ENCODE assay signal across 10 cellular contexts in genomic region chr17:4500188-4500565, GRCh38. TPM values are rescaled to one million over a fixed set of nuclear protein-coding genes. Genes with fewer than 3 reads are reported as not detected.
A peak's percentile ranks its signal among the peaks of the same experiment; 100 is the strongest.
DNase-seq lines count a peak whose midpoint lies in the region; ATAC-seq, FAIRE-seq and TF ChIP-seq lines count a peak whose summit lies in the region.
"Had no signal": no experiment of that assay in that cellular context is flagged by ENCODE, and none has a peak within 500 bp of the region (broad histone marks: within the 10 kb centered on the region; RNA-seq: fewer than 3 reads in every experiment).

No MANE protein-coding gene starts in this region.

- H3K27ac ChIP-seq in liver (ENCODE audit: low read depth in 1 of 2, low read length in 2 of 2): peak overlapping the region in 1 of 2 donors; percentile 31

- no peak for DNase-seq in activated CD4-positive, alpha-beta T cell treated with anti-CD3 and anti-CD28 coated beads for 36 hours
- no peak for DNase-seq in activated CD4-positive, alpha-beta T cell treated with anti-CD3 and anti-CD28 coated beads, Interleukin-2, amount 50 U/mL, for 48 hours
- no peak for DNase-seq in activated CD8-positive, alpha-beta T cell treated with anti-CD3 and anti-CD28 coated beads for 36 hours
- DNase-seq in superior temporal gyrus (ENCODE audit: extremely low spot score): peak; percentile 22
- no peak for DNase-seq in SIG-M5 treated with dmso at 0.1 percent for 504 hours (lab: John Stamatoyannopoulos, UW; ENCODE audit: unreplicated experiment)
- no peak for DNase-seq in urothelium cell line (ENCODE audit: low spot score)
- no peak for DNase-seq in stimulated activated CD4-positive, alpha-beta T cell treated with anti-CD3 and anti-CD28 coated beads, Interleukin-1b, Interleukin-23, amount 100 ng/mL, for 48 hours

- peaks cover 9 to 38% (median 27%) of the 10 kb centered on the region in 4 donors for H3K4me1 ChIP-seq in liver (ENCODE audit: control insufficient read depth in 4 of 4, insufficient read depth in 4 of 4, low read length in 3 of 4)

- no peaks in the 10 kb centered on the region for H3K27me3 ChIP-seq in liver (ENCODE audit: control insufficient read depth in 4 of 4, insufficient read depth in 4 of 4, low read length in 3 of 4)

- no peaks in the 10 kb centered on the region for H3K9me3 ChIP-seq in liver (ENCODE audit: control insufficient read depth in 4 of 4, low read length in 3 of 4)

- FAIRE-seq in urothelium cell line (lab: Jason Lieb, UNC): no peak
- FAIRE-seq: GM18507 had no signal

- 30% methylated on average over 7 of the region's 7 CpGs for WGBS in liver

- H3K4me3 ChIP-seq in liver (ENCODE audit: low read depth in 1 of 3, low read length in 3 of 3): peak overlapping the region in 2 of 3 donors; percentile 20 to 68

- peaks cover 24% of the 10 kb centered on the region for H3K4me1 Mint-ChIP-seq in activated CD4-positive, alpha-beta T cell treated with anti-CD3 and anti-CD28 coated beads for 36 hours
- H3K4me1 Mint-ChIP-seq in activated CD8-positive, alpha-beta T cell treated with anti-CD3 and anti-CD28 coated beads for 36 hours (ENCODE audit: low read depth): peaks cover 32% of the 10 kb centered on the region

- TF ChIP-seq RAD21 in liver (IDR thresholded peaks at IDR 0.05): no peak

- intact Hi-C loops in activated CD4-positive, alpha-beta T cell treated with anti-CD3 and anti-CD28 coated beads for 36 hours (cut with DNase I, micrococcal nuclease): loop anchor here (1.0 to 5.0 kb wide), 2 partner anchors 78 to 80 kb away; no protein-coding TSS in a partner anchor
- intact Hi-C loops in activated CD8-positive, alpha-beta T cell treated with anti-CD3 and anti-CD28 coated beads for 36 hours (cut with micrococcal nuclease): no loop called here

- no peaks in the 10 kb centered on the region for H3K36me3 Mint-ChIP-seq in activated CD4-positive, alpha-beta T cell treated with anti-CD3 and anti-CD28 coated beads for 36 hours (ENCODE audit: low read depth)
- no peaks in the 10 kb centered on the region for H3K36me3 Mint-ChIP-seq in activated CD8-positive, alpha-beta T cell treated with anti-CD3 and anti-CD28 coated beads for 36 hours (ENCODE audit: low read depth)

- peaks cover 32% of the 10 kb centered on the region for H3K27me3 Mint-ChIP-seq in activated CD4-positive, alpha-beta T cell treated with anti-CD3 and anti-CD28 coated beads for 36 hours
- peaks cover 28% of the 10 kb centered on the region for H3K27me3 Mint-ChIP-seq in activated CD8-positive, alpha-beta T cell treated with anti-CD3 and anti-CD28 coated beads for 36 hours

- H3K9me3 Mint-ChIP-seq in activated CD4-positive, alpha-beta T cell treated with anti-CD3 and anti-CD28 coated beads for 36 hours (ENCODE audit: low read depth): no peaks in the 10 kb centered on the region
- no peaks in the 10 kb centered on the region for H3K9me3 Mint-ChIP-seq in activated CD8-positive, alpha-beta T cell treated with anti-CD3 and anti-CD28 coated beads for 36 hours

- no peak overlapping the region for H3K27ac Mint-ChIP-seq in activated CD4-positive, alpha-beta T cell treated with anti-CD3 and anti-CD28 coated beads for 36 hours
- H3K27ac Mint-ChIP-seq in activated CD8-positive, alpha-beta T cell treated with anti-CD3 and anti-CD28 coated beads for 36 hours: no peak overlapping the region

- H3K4me3 Mint-ChIP-seq in activated CD4-positive, alpha-beta T cell treated with anti-CD3 and anti-CD28 coated beads for 36 hours: peak overlapping the region; percentile 65
- peak overlapping the region; percentile 71 for H3K4me3 Mint-ChIP-seq in activated CD8-positive, alpha-beta T cell treated with anti-CD3 and anti-CD28 coated beads for 36 hours

- H3K9ac ChIP-seq in liver (ENCODE audit: low read depth in 1 of 2, low read length in 2 of 2): no peak overlapping the region

- no peaks in the 10 kb centered on the region for H3K36me3 ChIP-seq in liver (ENCODE audit: control insufficient read depth in 4 of 4, insufficient read depth in 3 of 4, low read depth in 1 of 4, low read length in 3 of 4)

- no peak for ATAC-seq in activated CD4-positive, alpha-beta T cell treated with anti-CD3 and anti-CD28 coated beads for 36 hours
- ATAC-seq in activated CD8-positive, alpha-beta T cell treated with anti-CD3 and anti-CD28 coated beads for 36 hours: no peak

- TF ChIP-seq CTCF in activated CD8-positive, alpha-beta T cell treated with anti-CD3 and anti-CD28 coated beads for 36 hours (IDR thresholded peaks at IDR 0.05): no peak
- peak; percentile 9 for TF ChIP-seq CTCF in liver (IDR thresholded peaks at IDR 0.05; ENCODE audit: low read depth, low read length, missing input control)

- POLR2A ChIA-PET in activated CD4-positive, alpha-beta T cell treated with anti-CD3 and anti-CD28 coated beads for 36 hours (lab: Charles Lee): interaction anchor here (0.5 kb wide), 2 partner anchors 378 to 559 kb away, joined by 3 read pairs; no protein-coding TSS in a partner anchor
- POLR2A ChIA-PET in activated CD8-positive, alpha-beta T cell treated with anti-CD3 and anti-CD28 coated beads for 36 hours (lab: Charles Lee): interaction anchor here (1.5 kb wide), 1 partner anchor 14 kb away, joined by 7 read pairs; no protein-coding TSS in a partner anchor

- CTCF ChIA-PET in activated CD4-positive, alpha-beta T cell treated with anti-CD3 and anti-CD28 coated beads for 36 hours (lab: Charles Lee): interaction anchor here (0.6 to 1.4 kb wide), 7 partner anchors 16 to 299 kb away, joined by 3 to 4 read pairs (median 3); no protein-coding TSS in a partner anchor
- CTCF ChIA-PET in activated CD8-positive, alpha-beta T cell treated with anti-CD3 and anti-CD28 coated beads for 36 hours (lab: Charles Lee): no interaction called here

TF ChIP-seq in liver, 16 proteins besides CTCF, POLR2A, EP300 and RAD21:
- TF ChIP-seq SP1 (IDR thresholded peaks at IDR 0.05) (peak; percentile 25), HNF4G (IDR thresholded peaks at IDR 0.05) (no peak), TAF1 (conservative IDR thresholded peaks at IDR 0.05) (no peak), HNF4A (conservative IDR thresholded peaks at IDR 0.05) (peak in 1 of 2 donors; percentile 44)
TF ChIP-seq in liver: peak in this region for 2.

RNA-seq across cellular contexts. Expression of gene SPNS2, which starts 1.5 kb away (rescaled TPM):
- total RNA-seq in activated CD4-positive, alpha-beta T cell treated with anti-CD3 and anti-CD28 coated beads for 36 hours: under 1 TPM; 0.07 to 0.37 TPM
- 1 to 10 TPM in 1 of 2 experiments, under 1 TPM in 1; 0.95 to 1.2 TPM for total RNA-seq in activated CD8-positive, alpha-beta T cell treated with anti-CD3 and anti-CD28 coated beads for 36 hours
- 1 to 10 TPM; 4.9 to 9.0 TPM for total RNA-seq in liver
- 1 to 10 TPM; 4.0 to 5.6 TPM for polyA plus RNA-seq in liver
- polyA plus RNA-seq: AG04450 had no signal

RNA-seq across cellular contexts. Expression of gene MYBBP1A, which starts 55.0 kb away (rescaled TPM):
- total RNA-seq in activated CD4-positive, alpha-beta T cell treated with anti-CD3 and anti-CD28 coated beads for 36 hours: 100 to 1,000 TPM in 1 of 2 experiments, 10 to 100 TPM in 1; 97.7 to 144 TPM
- total RNA-seq in activated CD8-positive, alpha-beta T cell treated with anti-CD3 and anti-CD28 coated beads for 36 hours: 100 to 1,000 TPM; 104 to 107 TPM
- total RNA-seq in liver: 10 to 100 TPM; 20.5 to 23.3 TPM
- polyA plus RNA-seq in liver: 10 to 100 TPM; 12.2 to 19.6 TPM

Comparison
In these comparisons a context has a peak if more than half of its experiments do, and no peak if none do; other contexts are left out.
1. RNA of gene MYBBP1A, which starts 55.0 kb away (total RNA-seq): 97.7 to 144 TPM in activated CD4-positive, alpha-beta T cell treated with anti-CD3 and anti-CD28 coated beads for 36 hours and 104 to 107 TPM in activated CD8-positive, alpha-beta T cell treated with anti-CD3 and anti-CD28 coated beads for 36 hours; 20.5 to 23.3 TPM in liver; every median in the first group is over 4 times any median in the second.